Comparison of ENCODE assay signal across 8 cellular contexts in genomic region chr22:26360169-26360885, GRCh38.
A peak's percentile ranks its signal among the peaks of the same experiment; 100 is the strongest.
DNase-seq lines count a peak whose midpoint lies in the region; ATAC-seq, FAIRE-seq and TF ChIP-seq lines count a peak whose summit lies in the region.

No MANE protein-coding gene starts in this region.

- TF ChIP-seq CTCF in progenitor cell of endocrine pancreas (IDR thresholded peaks at IDR 0.05; ENCODE audit: unreplicated experiment): peak; percentile 91

- no peak overlapping the region for H3K4me3 Mint-ChIP-seq in progenitor cell of endocrine pancreas (ENCODE audit: low read depth)

- H3K27ac Mint-ChIP-seq in progenitor cell of endocrine pancreas: no peak overlapping the region

- peaks cover 23% of the 10 kb centered on the region for H3K27me3 ChIP-seq in adipocyte (replicated peaks; ENCODE audit: control insufficient read depth, insufficient read depth, low read length)

- no peaks in the 10 kb centered on the region for H3K4me1 Mint-ChIP-seq in progenitor cell of endocrine pancreas (ENCODE audit: low read depth)

- peak in 1 of 2 donors; percentile 46 for ATAC-seq in left cardiac atrium
- ATAC-seq in GM19023 (IDR thresholded peaks at IDR 0.05; ENCODE audit: unreplicated experiment): no peak

- H3K36me3 Mint-ChIP-seq in progenitor cell of endocrine pancreas (ENCODE audit: insufficient read depth): no peaks in the 10 kb centered on the region

- no peaks in the 10 kb centered on the region for H3K9me3 Mint-ChIP-seq in progenitor cell of endocrine pancreas (ENCODE audit: low read depth)

- peaks cover 9% of the 10 kb centered on the region for H3K27me3 Mint-ChIP-seq in progenitor cell of endocrine pancreas

- peak; percentile 99 for FAIRE-seq in urothelium cell line (lab: Jason Lieb, UNC)

- no peaks in the 10 kb centered on the region for H3K9me3 ChIP-seq in adipocyte (ENCODE audit: control insufficient read depth, low read length)

- intact Hi-C loops in left cardiac atrium (cut with DNase I): no loop called here

- H3K4me3 ChIP-seq in adipocyte (ENCODE audit: low read length): no peak overlapping the region

- peak; percentile 42 for DNase-seq in GM04504 (ENCODE audit: low read depth)
- DNase-seq in NCI-H1048 (lab: John Stamatoyannopoulos, UW): peak; percentile 55
- peak; percentile 62 for DNase-seq in SW480 (ENCODE audit: low spot score)
- DNase-seq in adipocyte (ENCODE audit: low read depth): peak; percentile 87
- DNase-seq in left cardiac atrium: peak; percentile 55
- DNase-seq in progenitor cell of endocrine pancreas (ENCODE audit: low spot score, unreplicated experiment): peak; percentile 70
- DNase-seq in urothelium cell line (ENCODE audit: low spot score): peak; percentile 96

- peaks cover 13% of the 10 kb centered on the region for H3K4me1 ChIP-seq in adipocyte (ENCODE audit: control insufficient read depth, insufficient read depth, low read length)

- no peaks in the 10 kb centered on the region for H3K36me3 ChIP-seq in adipocyte (ENCODE audit: control insufficient read depth, insufficient read depth, low read length, severe bottlenecking)

- no peak overlapping the region for H3K9ac ChIP-seq in adipocyte (ENCODE audit: low read length)

Comparison
In these comparisons a context has a peak if more than half of its experiments do, and no peak if none do; other contexts are left out.
1. DNase-seq: peak in every context shown above with its lines; median percentile 96 in urothelium cell line; 87 in adipocyte; 70 in progenitor cell of endocrine pancreas; 62 in SW480; 55 in NCI-H1048; 55 in left cardiac atrium; 42 in GM04504.